In the genomic region with DNA sequence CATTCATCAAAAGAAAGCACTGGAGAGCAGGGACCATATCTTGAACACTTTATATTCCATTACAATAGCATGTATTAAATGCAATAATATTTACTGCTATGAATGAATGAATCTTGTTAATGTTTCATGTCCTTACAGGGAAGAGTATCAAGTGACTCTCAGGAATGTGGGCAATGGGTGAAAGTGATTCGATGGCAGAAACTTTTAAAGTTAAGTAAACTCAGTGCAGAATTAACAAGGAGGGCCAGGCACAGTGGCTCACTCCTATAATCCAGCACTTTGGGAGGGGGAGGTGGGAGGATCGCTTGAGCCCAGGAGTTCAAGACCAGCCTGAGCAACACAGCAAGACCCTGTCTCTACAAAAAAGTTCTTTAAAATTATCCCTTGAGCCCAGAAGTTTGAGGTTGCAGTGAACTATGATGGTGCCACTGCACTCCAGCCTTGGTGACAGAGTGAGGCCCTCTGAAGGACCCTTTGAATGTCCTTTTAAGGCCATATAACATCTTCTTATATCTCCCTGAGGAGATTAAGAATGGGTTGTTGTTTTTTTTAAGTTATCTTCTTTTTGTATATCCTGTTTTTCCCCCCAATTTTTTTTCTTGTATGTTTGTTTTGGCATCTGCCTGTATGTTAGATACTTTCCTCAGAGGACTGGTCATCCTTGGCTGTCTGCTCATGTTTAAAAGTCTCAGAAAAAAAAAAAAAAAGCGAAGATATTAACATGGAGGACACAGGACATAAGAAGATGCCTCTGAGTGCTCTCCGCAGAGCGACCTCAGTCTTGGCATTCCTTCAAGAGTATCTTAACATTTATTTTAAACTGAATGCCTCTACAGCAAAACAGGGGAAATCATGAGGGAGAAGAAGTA, we compare ENCODE assay signal across 19 cellular contexts. TPM values are rescaled to one million over a fixed set of nuclear protein-coding genes. Genes with fewer than 3 reads are reported as not detected.
A peak's percentile ranks its signal among the peaks of the same experiment; 100 is the strongest.
DNase-seq lines count a peak whose midpoint lies in the region; ATAC-seq and TF ChIP-seq lines count a peak whose summit lies in the region.
"Had no signal": no experiment of that assay in that cellular context is flagged by ENCODE, and none has a peak within 500 bp of the region (broad histone marks: within the 10 kb centered on the region; RNA-seq: fewer than 3 reads in every experiment).

No MANE protein-coding gene starts in this region.

- H3K4me3 Mint-ChIP-seq in chondrocyte (ENCODE audit: unreplicated experiment) (no peak overlapping the region), MCF 10A (ENCODE audit: unreplicated experiment) (no peak overlapping the region), osteocyte (ENCODE audit: unreplicated experiment) (no peak overlapping the region)
- H3K4me3 Mint-ChIP-seq: CD8-positive, alpha-beta memory T cell had no signal

- DNase-seq in Right ventricle myocardium inferior (ENCODE audit: missing footprints) (no peak), right cardiac atrium (no peak), chondrocyte (ENCODE audit: low spot score) (no peak), left ventricle myocardium inferior (no peak), suprapubic skin (ENCODE audit: low spot score in 2 of 2) (no peak), MCF 10A (ENCODE audit: unreplicated experiment) (no peak), osteocyte (ENCODE audit: extremely low spot score, unreplicated experiment) (no peak), left lung (no peak)
- DNase-seq: CD8-positive, alpha-beta memory T cell; DND-41; GDM1; KBM-7; NCI-H1092; NCI-H146; NCI-H2081; NCI-H510A; NCI-H82; SIG-M5 had no signal

- intact Hi-C loops in Right ventricle myocardium inferior (cut with DNase I) (no loop called here), right cardiac atrium (cut with DNase I) (loop anchor here in 1 of 4 donors (10.0 kb wide), 1 partner anchor 83 kb away; no protein-coding TSS in a partner anchor), left ventricle myocardium inferior (cut with micrococcal nuclease) (no loop called here), MCF 10A (cut with micrococcal nuclease) (no loop called here), left lung (cut with DNase I) (no loop called here)

- H3K4me1 ChIP-seq in right cardiac atrium (ENCODE audit: control insufficient read depth, insufficient read depth, low read length) (peaks cover 3% of the 10 kb centered on the region), left ventricle myocardium inferior (no peaks in the 10 kb centered on the region), suprapubic skin (no peaks in the 10 kb centered on the region), left lung (no peaks in the 10 kb centered on the region)

- peaks cover 3% of the 10 kb centered on the region for H3K36me3 Mint-ChIP-seq in chondrocyte (ENCODE audit: low read depth)
- H3K36me3 Mint-ChIP-seq in MCF 10A (ENCODE audit: insufficient read depth, unreplicated experiment) = no peaks in the 10 kb centered on the region
- H3K36me3 Mint-ChIP-seq in osteocyte (ENCODE audit: unreplicated experiment) = peaks cover 2% of the 10 kb centered on the region
- H3K36me3 Mint-ChIP-seq: CD8-positive, alpha-beta memory T cell had no signal

- BruUV-seq in MCF 10A (replicated peaks; lab: Mats Ljungman, UMichigan) = no TSS peak

- H3K4me3 ChIP-seq in right cardiac atrium (ENCODE audit: low read length) (no peak overlapping the region), left ventricle myocardium inferior (no peak overlapping the region), suprapubic skin (no peak overlapping the region), left lung (no peak overlapping the region)

- H3K36me3 ChIP-seq in left ventricle myocardium inferior = no peaks in the 10 kb centered on the region
- no peaks in the 10 kb centered on the region for H3K36me3 ChIP-seq in suprapubic skin
- no peaks in the 10 kb centered on the region for H3K36me3 ChIP-seq in left lung

- H3K27ac Mint-ChIP-seq in chondrocyte (ENCODE audit: unreplicated experiment) (peak overlapping the region; percentile 51), MCF 10A (ENCODE audit: low read depth, unreplicated experiment) (no peak overlapping the region), osteocyte (ENCODE audit: unreplicated experiment) (no peak overlapping the region)
- H3K27ac Mint-ChIP-seq: CD8-positive, alpha-beta memory T cell had no signal

- no peaks in the 10 kb centered on the region for H3K9me3 ChIP-seq in right cardiac atrium (ENCODE audit: control insufficient read depth, low read length)
- no peaks in the 10 kb centered on the region for H3K9me3 ChIP-seq in left ventricle myocardium inferior (replicated peaks)
- H3K9me3 ChIP-seq in suprapubic skin = no peaks in the 10 kb centered on the region
- no peaks in the 10 kb centered on the region for H3K9me3 ChIP-seq in left lung

- no peak for TF ChIP-seq POLR2A in suprapubic skin (IDR thresholded peaks at IDR 0.05)

- TF ChIP-seq CTCF in chondrocyte (IDR thresholded peaks at IDR 0.05) (no peak), left ventricle myocardium inferior (IDR thresholded peaks at IDR 0.05; ENCODE audit: borderline replicate concordance) (no peak), suprapubic skin (IDR thresholded peaks at IDR 0.05) (no peak), MCF 10A (IDR thresholded peaks at IDR 0.05; ENCODE audit: unreplicated experiment) (no peak), osteocyte (IDR thresholded peaks at IDR 0.05) (no peak), left lung (IDR thresholded peaks at IDR 0.05) (no peak)

- H3K4me1 Mint-ChIP-seq in chondrocyte (ENCODE audit: low read depth) (peaks cover 36% of the 10 kb centered on the region), MCF 10A (ENCODE audit: insufficient read depth, unreplicated experiment) (no peaks in the 10 kb centered on the region), osteocyte (ENCODE audit: unreplicated experiment) (peaks cover 39% of the 10 kb centered on the region)

- no peak for TF ChIP-seq EP300 in suprapubic skin (IDR thresholded peaks at IDR 0.05)

- WGBS in right cardiac atrium = 60% methylated on average over 5 of the region's 5 CpGs
- WGBS in suprapubic skin = 82% methylated on average over 5 of the region's 5 CpGs

- H3K27me3 ChIP-seq in right cardiac atrium (ENCODE audit: control insufficient read depth, insufficient read depth) (no peaks in the 10 kb centered on the region), left ventricle myocardium inferior (ENCODE audit: low read depth) (no peaks in the 10 kb centered on the region), suprapubic skin (no peaks in the 10 kb centered on the region), left lung (peaks cover 0 to 5% of the 10 kb centered on the region in 2 donors)

- no peak overlapping the region for H3K27ac ChIP-seq in right cardiac atrium (ENCODE audit: low read length)
- H3K27ac ChIP-seq in left ventricle myocardium inferior (replicated peaks) = peak overlapping the region; percentile 62
- peak overlapping the region; percentile 16 for H3K27ac ChIP-seq in suprapubic skin
- H3K27ac ChIP-seq in left lung = no peak overlapping the region
- H3K27ac ChIP-seq: 22Rv1 had no signal

- no peaks in the 10 kb centered on the region for H3K27me3 Mint-ChIP-seq in chondrocyte (ENCODE audit: low read depth)
- no peaks in the 10 kb centered on the region for H3K27me3 Mint-ChIP-seq in MCF 10A (ENCODE audit: insufficient read depth, unreplicated experiment)
- H3K27me3 Mint-ChIP-seq in osteocyte (ENCODE audit: unreplicated experiment) = no peaks in the 10 kb centered on the region

- POLR2A ChIA-PET in MCF 10A (lab: Yijun Ruan, JAX) = no interaction called here

- H3K9me3 Mint-ChIP-seq in chondrocyte (ENCODE audit: low read depth) = no peaks in the 10 kb centered on the region
- H3K9me3 Mint-ChIP-seq in MCF 10A (ENCODE audit: unreplicated experiment) = no peaks in the 10 kb centered on the region
- no peaks in the 10 kb centered on the region for H3K9me3 Mint-ChIP-seq in osteocyte (ENCODE audit: unreplicated experiment)
- H3K9me3 Mint-ChIP-seq: CD8-positive, alpha-beta memory T cell had no signal

- ATAC-seq in Right ventricle myocardium inferior = peak; percentile 59
- ATAC-seq in right cardiac atrium = no peak
- no peak for ATAC-seq in left lung

- CTCF ChIA-PET in MCF 10A (lab: Yijun Ruan, JAX) = no interaction called here

RNA-seq across cellular contexts. Expression of gene FSIP1, which starts 9.6 kb away (rescaled TPM):
- total RNA-seq in Right ventricle myocardium inferior (0.73 TPM), right cardiac atrium (under 1 TPM; 0.25 to 0.53 (median 0.41) TPM), chondrocyte (0.40 to 2.9 TPM (median 0.79 TPM) in 3 replicates), left ventricle myocardium inferior (1.2 TPM), suprapubic skin (under 1 TPM in 2 of 4 donors, not detected in 2; 0.21 to 0.24 TPM), MCF 10A (2022) (2.2 and 3.2 TPM in 2 replicates), osteocyte (0.31 and 0.54 TPM in 2 replicates), left lung (under 1 TPM; 0.38 to 0.81 TPM)
- 0.16 TPM for polyA plus RNA-seq in right cardiac atrium

Comparison
In these comparisons a context has a peak if more than half of its experiments do, and no peak if none do; other contexts are left out.
1. H3K27ac ChIP-seq: peak in left ventricle myocardium inferior (single experiment) and suprapubic skin (single experiment); none in right cardiac atrium (single experiment) and left lung (0 of 2).